In genomic region chr4:49126858-49127257, GRCh38 we compare ENCODE assay signal across 7 cellular contexts.
DNase-seq lines count a peak whose midpoint lies in the region; ATAC-seq and TF ChIP-seq lines count a peak whose summit lies in the region.
"Not testable (repeated sequence)": the region's sequence is repeated elsewhere in the genome, so short reads cannot be mapped to it uniquely, and the experiment has no call there.

No MANE protein-coding gene starts in this region.

- peaks cover 0 to 12% (median 0%) of the 10 kb centered on the region in 5 donors for H3K36me3 Mint-ChIP-seq in naive thymus-derived CD4-positive, alpha-beta T cell

- not testable (repeated sequence) for H3K27ac Mint-ChIP-seq in naive thymus-derived CD4-positive, alpha-beta T cell

- peak; percentile 31 for ATAC-seq in GM19324 (IDR thresholded peaks at IDR 0.05; ENCODE audit: low FRiP score, unreplicated experiment)
- peak; percentile 21 for ATAC-seq in foreskin keratinocyte
- ATAC-seq in heart left ventricle: peak in 3 of 4 donors; percentile 39 to 51 (median 41)
- peak; percentile 37 for ATAC-seq in left lung
- peak; percentile 33 for ATAC-seq in naive thymus-derived CD4-positive, alpha-beta T cell
- peak; percentile 58 for ATAC-seq in sciatic nerve
- peak; percentile 73 for ATAC-seq in aorta (ENCODE audit: low FRiP score)

- intact Hi-C loops in heart left ventricle (cut with DNase I); left lung (cut with DNase I); naive thymus-derived CD4-positive, alpha-beta T cell (cut with micrococcal nuclease); sciatic nerve (cut with DNase I); aorta (cut with DNase I): not testable (repeated sequence)

- 54 to 67% methylated on average over 1 of the region's 5 CpGs; no CpG with 5 or more reads in 2 of the 4 donors for WGBS in heart left ventricle, 4 donors
- WGBS in aorta, 2 donors: no CpG with 5 or more reads among the region's 5 CpGs

- H3K27me3 Mint-ChIP-seq in naive thymus-derived CD4-positive, alpha-beta T cell: not testable (repeated sequence)

- POLR2A ChIA-PET in naive thymus-derived CD4-positive, alpha-beta T cell (lab: Charles Lee): not testable (repeated sequence)

- H3K9me3 Mint-ChIP-seq in naive thymus-derived CD4-positive, alpha-beta T cell: peaks cover 0 to 19% (median 9%) of the 10 kb centered on the region in 11 donors

- CTCF ChIA-PET in naive thymus-derived CD4-positive, alpha-beta T cell (lab: Charles Lee): not testable (repeated sequence)

- H3K27me3 ChIP-seq in foreskin keratinocyte; heart left ventricle; left lung; naive thymus-derived CD4-positive, alpha-beta T cell (ENCODE audit: control insufficient read depth in 2 of 2, insufficient read depth in 2 of 2, low read length in 2 of 2); aorta (ENCODE audit: control insufficient read depth in 1 of 2, insufficient read depth in 2 of 2, low read length in 1 of 2): not testable (repeated sequence)

- H3K9me3 ChIP-seq in heart left ventricle; left lung; naive thymus-derived CD4-positive, alpha-beta T cell (ENCODE audit: control insufficient read depth in 2 of 3, low read length in 3 of 3); aorta (ENCODE audit: control insufficient read depth, low read length): not testable (repeated sequence)

- not testable (repeated sequence) for H3K4me1 Mint-ChIP-seq in naive thymus-derived CD4-positive, alpha-beta T cell

- not testable (repeated sequence) for H3K27ac ChIP-seq in foreskin keratinocyte; heart left ventricle; left lung; naive thymus-derived CD4-positive, alpha-beta T cell (ENCODE audit: low read depth, low read length); aorta (ENCODE audit: low read depth in 1 of 2, low read length in 2 of 2)

- not testable (repeated sequence) for DNase-seq in foreskin keratinocyte; heart left ventricle; left lung; naive thymus-derived CD4-positive, alpha-beta T cell; sciatic nerve (ENCODE audit: low spot score); aorta

- TF ChIP-seq CTCF in foreskin keratinocyte (conservative IDR thresholded peaks at IDR 0.05); heart left ventricle (IDR thresholded peaks at IDR 0.05); left lung (IDR thresholded peaks at IDR 0.05): not testable (repeated sequence)

- H3K4me1 ChIP-seq in foreskin keratinocyte; heart left ventricle; left lung; naive thymus-derived CD4-positive, alpha-beta T cell (ENCODE audit: control insufficient read depth in 2 of 2, insufficient read depth in 2 of 2, low read length in 2 of 2); aorta (ENCODE audit: control insufficient read depth in 1 of 2, insufficient read depth in 2 of 2, low read length in 2 of 2): not testable (repeated sequence)

- not testable (repeated sequence) for H3K36me3 ChIP-seq in heart left ventricle; left lung; naive thymus-derived CD4-positive, alpha-beta T cell (ENCODE audit: control insufficient read depth in 2 of 3, insufficient read depth in 3 of 3, low read length in 3 of 3); aorta (ENCODE audit: control insufficient read depth in 1 of 2, insufficient read depth in 2 of 2, low read length in 1 of 2)

- H3K4me3 ChIP-seq in heart left ventricle; left lung; naive thymus-derived CD4-positive, alpha-beta T cell (ENCODE audit: low read length); aorta (ENCODE audit: low read length in 2 of 2): not testable (repeated sequence)

- TF ChIP-seq POLR2A in heart left ventricle (IDR thresholded peaks at IDR 0.05): not testable (repeated sequence)

- H3K4me3 Mint-ChIP-seq in naive thymus-derived CD4-positive, alpha-beta T cell: not testable (repeated sequence)

Comparison
In these comparisons a context has a peak if more than half of its experiments do, and no peak if none do; other contexts are left out.
1. ATAC-seq: peak in every context shown above with its lines; median percentile 73 in aorta; 58 in sciatic nerve; 41 in heart left ventricle; 37 in left lung; 33 in naive thymus-derived CD4-positive, alpha-beta T cell; 31 in GM19324; 21 in foreskin keratinocyte.